ENCODE assay signal across 31 cellular contexts in the genomic region with DNA sequence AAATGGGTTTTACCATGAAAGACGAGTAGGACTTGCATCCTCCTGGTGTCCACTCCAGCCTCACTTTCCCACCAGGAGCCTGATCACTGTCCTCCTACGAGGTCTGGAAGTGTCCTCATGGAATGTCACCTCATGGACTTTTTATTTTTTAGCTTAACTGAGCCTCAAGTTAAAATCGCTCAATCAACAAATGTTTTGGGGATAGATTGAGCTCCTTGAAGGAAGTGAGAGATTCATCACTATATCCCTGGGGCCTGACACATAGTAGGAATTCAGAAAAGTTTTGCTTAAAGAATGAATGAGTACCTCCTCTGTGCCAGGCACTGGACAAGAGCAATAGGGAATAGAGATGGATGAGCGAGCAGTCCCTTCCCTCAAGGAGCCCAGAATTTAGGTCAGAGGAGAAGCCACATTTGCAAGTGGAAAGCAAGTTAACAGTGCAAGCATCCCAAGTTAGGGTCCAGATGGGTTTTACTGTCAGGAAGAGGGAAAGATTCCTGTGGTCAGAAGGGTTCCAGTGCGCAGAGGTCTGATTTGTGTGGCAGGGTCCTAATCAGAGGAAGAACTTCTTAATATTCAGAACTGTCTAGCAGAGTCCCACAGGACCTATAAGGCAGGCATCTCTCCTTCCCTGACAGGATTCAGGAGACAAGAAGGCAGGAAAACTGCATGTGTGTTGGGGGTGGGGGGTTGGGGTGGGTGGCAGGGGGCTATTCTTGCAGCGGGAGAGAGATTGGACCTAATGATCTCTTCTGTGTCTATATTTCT.
"Had no signal": no experiment of that assay in that cellular context is flagged by ENCODE, and none has a peak within 500 bp of the region (broad histone marks: within the 10 kb centered on the region; RNA-seq: fewer than 3 reads in every experiment).

No MANE protein-coding gene starts in this region.

- H3K36me3 Mint-ChIP-seq: immature natural killer cell; mesothelial cell of epicardium; naive B cell; natural killer cell; stimulated activated naive B cell treated with anti-CD40 and anti-IgM and Interleukin-4, amounts not matched to agents 10 μg/mL and 1 μg/mL and 100 μg/mL, for 72 hours had no signal

- H3K4me3 Mint-ChIP-seq: immature natural killer cell; mesothelial cell of epicardium; natural killer cell; stimulated activated naive B cell treated with anti-CD40 and anti-IgM and Interleukin-4, amounts not matched to agents 10 μg/mL and 1 μg/mL and 100 μg/mL, for 72 hours had no signal

- ATAC-seq: natural killer cell; right cardiac atrium; sciatic nerve; stimulated activated naive B cell treated with anti-CD40 and anti-IgM and Interleukin-4, amounts not matched to agents 10 μg/mL and 1 μg/mL and 100 μg/mL, for 72 hours; stimulated activated naive CD8-positive, alpha-beta T cell treated with anti-CD3 and anti-CD28 coated beads, Interleukin-15, Interleukin-2, amounts not matched to agents 100 U/mL and 50 U/mL, for 24 hours had no signal

- FAIRE-seq: islet of Langerhans, kidney, pancreas, urothelium cell line had no signal

- H3K27ac Mint-ChIP-seq: mesothelial cell of epicardium; naive B cell; natural killer cell; stimulated activated naive B cell treated with anti-CD40 and anti-IgM and Interleukin-4, amounts not matched to agents 10 μg/mL and 1 μg/mL and 100 μg/mL, for 72 hours had no signal

- H3K4me1 ChIP-seq: pancreas, prostate gland, testis, upper lobe of right lung had no signal

- DNase-seq: heart right ventricle; hippocampal formation; immature natural killer cell; kidney; left lung; lower lobe of right lung; mammary epithelial cell; mesenchymal stem cell; naive B cell; natural killer cell; nucleus accumbens; pancreas; posterior cingulate gyrus; retina; right cardiac atrium; stimulated activated CD4-positive, alpha-beta T cell treated with anti-CD3 and anti-CD28 coated beads, Interleukin-12 subunit alpha, Interleukin-12 subunit beta, amount 100 ng/mL, for 4 hours; stimulated activated CD4-positive, alpha-beta T cell treated with anti-CD3 and anti-CD28 coated beads, Interleukin-15, amount 100 ng/mL, for 24 hours; stimulated activated CD4-positive, alpha-beta T cell treated with anti-CD3 and anti-CD28 coated beads, Interleukin-2, amount 100 ng/mL, for 24 hours; stimulated activated CD4-positive, alpha-beta T cell treated with anti-CD3 and anti-CD28 coated beads, Interleukin-4, amount 100 ng/mL, for 1 hour; stimulated activated naive B cell treated with anti-CD40 and anti-IgM and Interleukin-4, amounts not matched to agents 10 μg/mL and 1 μg/mL and 100 μg/mL, for 72 hours; stimulated activated naive CD8-positive, alpha-beta T cell treated with anti-CD3 and anti-CD28 coated beads, Interleukin-15, Interleukin-2, amounts not matched to agents 100 U/mL and 50 U/mL, for 24 hours; stomach; testis; thyroid gland; upper lobe of right lung had no signal

- H3K9me3 ChIP-seq: left lung, lower lobe of right lung, pancreas, prostate gland, stomach, testis, thyroid gland, upper lobe of right lung had no signal

- H3K4me1 Mint-ChIP-seq: immature natural killer cell; naive B cell; natural killer cell; stimulated activated naive B cell treated with anti-CD40 and anti-IgM and Interleukin-4, amounts not matched to agents 10 μg/mL and 1 μg/mL and 100 μg/mL, for 72 hours had no signal

- H3K27me3 ChIP-seq: pancreas, testis, thyroid gland had no signal

- H3K27ac ChIP-seq: lower lobe of right lung, pancreas, prostate gland, testis, thyroid gland, upper lobe of right lung had no signal

- H3K4me3 ChIP-seq: heart right ventricle, left lung, lower lobe of right lung, pancreas, prostate gland, skin epidermis, stomach, testis, thyroid gland, upper lobe of right lung had no signal

- H3K36me3 ChIP-seq: heart right ventricle, left lung, lower lobe of right lung, pancreas, prostate gland, stomach, thyroid gland, upper lobe of right lung had no signal

- H3K9me3 Mint-ChIP-seq: natural killer cell had no signal
